19 cellular contexts compared by ENCODE assay signal in genomic region chr7:140267381-140268226, GRCh38.
"Had no signal": no experiment of that assay in that cellular context is flagged by ENCODE, and none has a peak within 500 bp of the region (broad histone marks: within the 10 kb centered on the region; RNA-seq: fewer than 3 reads in every experiment).

No MANE protein-coding gene starts in this region.

- H3K36me3 ChIP-seq: brain microvascular endothelial cell, esophagus muscularis mucosa, WERI-Rb-1 had no signal

- DNase-seq: activated CD4-positive, alpha-beta memory T cell treated with anti-CD3 and anti-CD28 coated beads, Interleukin-2, amount 10 ng/mL, durations not matched to agents 7 days and 5 days; activated CD4-positive, alpha-beta T cell treated with anti-CD3 and anti-CD28 coated beads for 36 hours; activated CD8-positive, alpha-beta memory T cell treated with anti-CD3 and anti-CD28 coated beads, Interleukin-2, amount 50 U/mL, for 48 hours; amygdala; brain microvascular endothelial cell; cerebellar nuclear complex; foreskin fibroblast; glutamatergic neuron; immature natural killer cell; left cardiac atrium; mammary epithelial cell; stimulated activated CD4-positive, alpha-beta T cell treated with anti-CD3 and anti-CD28 coated beads, Interleukin-15, amount 100 ng/mL, for 24 hours; stimulated activated CD4-positive, alpha-beta T cell treated with anti-CD3 and anti-CD28 coated beads, Interleukin-4, amount 100 ng/mL, for 24 hours; testis; WERI-Rb-1 had no signal

- H3K27ac ChIP-seq: brain microvascular endothelial cell, esophagus muscularis mucosa, parathyroid adenoma, testis, WERI-Rb-1 had no signal

- H3K4me3 Mint-ChIP-seq: activated CD4-positive, alpha-beta memory T cell treated with anti-CD3 and anti-CD28 coated beads, Interleukin-2, amount 10 ng/mL, durations not matched to agents 7 days and 5 days; activated CD4-positive, alpha-beta T cell treated with anti-CD3 and anti-CD28 coated beads for 36 hours; activated naive CD4-positive, alpha-beta T cell treated with anti-CD3 and anti-CD28 coated beads for 36 hours; immature natural killer cell; stimulated activated naive CD8-positive, alpha-beta T cell treated with anti-CD3 and anti-CD28 coated beads, Interleukin-15, Interleukin-2, amounts not matched to agents 100 ng/mL and 50 ng/mL, for 24 hours had no signal

- H3K27me3 Mint-ChIP-seq: activated CD4-positive, alpha-beta memory T cell treated with anti-CD3 and anti-CD28 coated beads, Interleukin-2, amount 10 ng/mL, durations not matched to agents 7 days and 5 days; activated CD4-positive, alpha-beta T cell treated with anti-CD3 and anti-CD28 coated beads for 36 hours; stimulated activated naive CD8-positive, alpha-beta T cell treated with anti-CD3 and anti-CD28 coated beads, Interleukin-15, Interleukin-2, amounts not matched to agents 100 ng/mL and 50 ng/mL, for 24 hours had no signal

- H3K4me3 ChIP-seq: esophagus muscularis mucosa, testis had no signal

- H3K9me3 Mint-ChIP-seq: immature natural killer cell; stimulated activated naive CD8-positive, alpha-beta T cell treated with anti-CD3 and anti-CD28 coated beads, Interleukin-15, Interleukin-2, amounts not matched to agents 100 ng/mL and 50 ng/mL, for 24 hours had no signal

- H3K27me3 ChIP-seq: brain microvascular endothelial cell, esophagus muscularis mucosa, testis had no signal

- ATAC-seq: left cardiac atrium had no signal

- H2AFZ ChIP-seq: parathyroid adenoma had no signal

- H3K36me3 Mint-ChIP-seq: immature natural killer cell had no signal

- H3K4me1 ChIP-seq: esophagus muscularis mucosa, parathyroid adenoma, testis had no signal

- H3K9me3 ChIP-seq: esophagus muscularis mucosa, testis had no signal

- H3K27ac Mint-ChIP-seq: activated CD4-positive, alpha-beta memory T cell treated with anti-CD3 and anti-CD28 coated beads, Interleukin-2, amount 10 ng/mL, durations not matched to agents 7 days and 5 days; activated CD4-positive, alpha-beta T cell treated with anti-CD3 and anti-CD28 coated beads for 36 hours; activated naive CD4-positive, alpha-beta T cell treated with anti-CD3 and anti-CD28 coated beads for 36 hours; stimulated activated naive CD8-positive, alpha-beta T cell treated with anti-CD3 and anti-CD28 coated beads, Interleukin-15, Interleukin-2, amounts not matched to agents 100 ng/mL and 50 ng/mL, for 24 hours had no signal

- H3K9ac ChIP-seq: parathyroid adenoma had no signal
